ENCODE assay signal across 28 cellular contexts in genomic region chr20:3741846-3742458, GRCh38. TPM values are rescaled to one million over a fixed set of nuclear protein-coding genes. Genes with fewer than 3 reads are reported as not detected.
"Had no signal": no experiment of that assay in that cellular context is flagged by ENCODE, and none has a peak within 500 bp of the region (broad histone marks: within the 10 kb centered on the region; RNA-seq: fewer than 3 reads in every experiment).

No MANE protein-coding gene starts in this region.

- DNase-seq: activated CD4-positive, alpha-beta T cell treated with anti-CD3 and anti-CD28 coated beads for 1 hour; activated CD4-positive, alpha-beta T cell treated with anti-CD3 and anti-CD28 coated beads, Interleukin-2, amount 50 U/mL, for 1 hour; activated T-cell treated with anti-CD3 and anti-CD28 coated beads, Interleukin-2, amount 50 U/mL, for 1 hour; effector CD4-positive, alpha-beta T cell; foreskin melanocyte; glutamatergic neuron; nephron progenitor cell; occipital lobe; stimulated activated CD4-positive, alpha-beta T cell treated with anti-CD3 and anti-CD28 coated beads, Interleukin-15, amount 100 ng/mL, for 24 hours; stomach; T-cell; uterus; WERI-Rb-1 had no signal

- H3K36me3 Mint-ChIP-seq: activated naive CD4-positive, alpha-beta T cell treated with anti-CD3 and anti-CD28 coated beads, Interleukin-2, amount 50 U/mL, for 72 hours; stimulated activated memory B cell treated with anti-CD40 and anti-IgM and Interleukin-4, amounts not matched to agents 10 μg/mL and 1 μg/mL and 100 μg/mL, for 72 hours; T-cell had no signal

- H3K4me1 Mint-ChIP-seq: activated T-helper 17 cell treated with anti-CD3 and anti-CD28 coated beads, Interleukin-2, amount 50 U/mL, for 72 hours had no signal

- H3K27ac ChIP-seq: hepatocyte, stomach, suprapubic skin, tibial nerve, WERI-Rb-1 had no signal

- ATAC-seq: activated naive CD4-positive, alpha-beta T cell treated with anti-CD3 and anti-CD28 coated beads, Interleukin-2, amount 50 U/mL, for 72 hours; activated T-helper 17 cell treated with anti-CD3 and anti-CD28 coated beads, Interleukin-2, amount 50 U/mL, for 72 hours; sciatic nerve; stimulated activated memory B cell treated with anti-CD40 and anti-IgM and Interleukin-4, amounts not matched to agents 10 μg/mL and 1 μg/mL and 100 μg/mL, for 72 hours; T-cell had no signal

- H3K4me3 Mint-ChIP-seq: activated T-helper 17 cell treated with anti-CD3 and anti-CD28 coated beads, Interleukin-2, amount 50 U/mL, for 72 hours; brain; dendritic cell treated with granulocyte-macrophage colony-stimulating factor and Interleukin-4, amounts not matched to agents 40 ng/mL and 50 ng/mL, for 4 days; nephron progenitor cell; stimulated activated memory B cell treated with anti-CD40 and anti-IgM and Interleukin-4, amounts not matched to agents 10 μg/mL and 1 μg/mL and 100 μg/mL, for 72 hours; T-cell had no signal

- H3K36me3 ChIP-seq: uterus, WERI-Rb-1 had no signal

- H3K27me3 ChIP-seq: suprapubic skin, uterus had no signal

- H3K9me3 ChIP-seq: stomach, suprapubic skin, tibial nerve, uterus had no signal

- H3K4me2 ChIP-seq: hepatocyte, smooth muscle cell had no signal

- H3K4me3 ChIP-seq: hepatocyte, smooth muscle cell, stomach, suprapubic skin, tibial nerve, uterus had no signal

- H2AFZ ChIP-seq: hepatocyte had no signal

- H3K9me3 Mint-ChIP-seq: activated naive CD4-positive, alpha-beta T cell treated with anti-CD3 and anti-CD28 coated beads, Interleukin-2, amount 50 U/mL, for 72 hours; activated T-helper 17 cell treated with anti-CD3 and anti-CD28 coated beads, Interleukin-2, amount 50 U/mL, for 72 hours; dendritic cell treated with granulocyte-macrophage colony-stimulating factor and Interleukin-4, amounts not matched to agents 40 ng/mL and 50 ng/mL, for 4 days; stimulated activated memory B cell treated with anti-CD40 and anti-IgM and Interleukin-4, amounts not matched to agents 10 μg/mL and 1 μg/mL and 100 μg/mL, for 72 hours; T-cell had no signal

- H3K4me1 ChIP-seq: uterus had no signal

- H3K27me3 Mint-ChIP-seq: activated T-helper 17 cell treated with anti-CD3 and anti-CD28 coated beads, Interleukin-2, amount 50 U/mL, for 72 hours had no signal

RNA-seq across cellular contexts. Expression of gene HSPA12B, which starts 9.5 kb away (rescaled TPM):
- total RNA-seq: activated naive CD4-positive, alpha-beta T cell treated with anti-CD3 and anti-CD28 coated beads, Interleukin-2, amount 50 U/mL, for 72 hours; activated T-helper 17 cell treated with anti-CD3 and anti-CD28 coated beads, Interleukin-2, amount 50 U/mL, for 72 hours; mononuclear cell; myocyte had no signal

RNA-seq across cellular contexts. Expression of gene SIGLEC1, which starts 29.6 kb away (rescaled TPM):
- total RNA-seq: activated T-helper 17 cell treated with anti-CD3 and anti-CD28 coated beads, Interleukin-2, amount 50 U/mL, for 72 hours; smooth muscle cell had no signal
- polyA plus RNA-seq: smooth muscle cell had no signal

RNA-seq across cellular contexts. Expression of gene SPEF1, which starts 39.3 kb away (rescaled TPM):
- total RNA-seq: aorta, cardiac septum, liver, mononuclear cell, sciatic nerve, stomach, suprapubic skin had no signal
- polyA plus RNA-seq: hepatocyte, liver had no signal
